9 cellular contexts compared by ENCODE assay signal in genomic region chr4:36243355-36244256, GRCh38. TPM values are rescaled to one million over a fixed set of nuclear protein-coding genes. Genes with fewer than 3 reads are reported as not detected.
DNase-seq lines count a peak whose midpoint lies in the region; ATAC-seq, FAIRE-seq and TF ChIP-seq lines count a peak whose summit lies in the region.
"Had no signal": no experiment of that assay in that cellular context is flagged by ENCODE, and none has a peak within 500 bp of the region (broad histone marks: within the 10 kb centered on the region; RNA-seq: fewer than 3 reads in every experiment).

No MANE protein-coding gene starts in this region.

- H3K27me3 ChIP-seq in right lobe of liver = no peaks in the 10 kb centered on the region

- TF ChIP-seq CTCF in right lobe of liver (IDR thresholded peaks at IDR 0.05) (no peak), D721Med (IDR thresholded peaks at IDR 0.05; ENCODE audit: insufficient read depth, missing control alignments) (no peak)

- peak overlapping the region; percentile 89 for H3K27ac Mint-ChIP-seq in T-helper 2 cell treated with Interferon-gamma antibody and Interleukin-4, amounts not matched to agents 5 μg/mL and 100 μg/mL, for 36 hours

- H3K36me3 ChIP-seq in right lobe of liver = no peaks in the 10 kb centered on the region

- peaks cover 4% of the 10 kb centered on the region for H3K9me3 Mint-ChIP-seq in T-helper 2 cell treated with Interferon-gamma antibody and Interleukin-4, amounts not matched to agents 5 μg/mL and 100 μg/mL, for 36 hours

- intact Hi-C loops in right lobe of liver (cut with DNase I) = no loop called here

- H3K4me3 Mint-ChIP-seq in T-helper 2 cell treated with Interferon-gamma antibody and Interleukin-4, amounts not matched to agents 5 μg/mL and 100 μg/mL, for 36 hours = peak overlapping the region; percentile 94

- under 1% methylated on average over 6 of the region's 38 CpGs for WGBS in right lobe of liver (ENCODE audit: insufficient coverage, low coverage, low lambda C conversion rate, missing lambda C conversion rate)

- H3K4me1 ChIP-seq in right lobe of liver = peaks cover 0 to 19% (median 2%) of the 10 kb centered on the region in 4 donors

- FAIRE-seq in D721Med (lab: Jason Lieb, UNC) = no peak

- peaks cover 26% of the 10 kb centered on the region for H3K36me3 Mint-ChIP-seq in T-helper 2 cell treated with Interferon-gamma antibody and Interleukin-4, amounts not matched to agents 5 μg/mL and 100 μg/mL, for 36 hours (ENCODE audit: low read depth)

- H3K9me3 ChIP-seq in right lobe of liver = no peaks in the 10 kb centered on the region

- peak overlapping the region; percentile 64 to 71 (median 67) for H3K4me3 ChIP-seq in right lobe of liver

- DNase-seq in C1 segment of cervical spinal cord (lab: John Stamatoyannopoulos, UW) = peak in 11 of 14 donors; percentile 33 to 84 (median 57)
- DNase-seq in HT-29 (ENCODE audit: low spot score) = peak; percentile 70
- peak; percentile 62 for DNase-seq in T-helper 2 cell treated with Interferon-gamma antibody and Interleukin-4, amounts not matched to agents 5 μg/mL and 100 μg/mL, for 36 hours (ENCODE audit: low spot score)
- peak in 2 of 3 donors; percentile 70 to 73 for DNase-seq in right lobe of liver
- DNase-seq in stimulated activated CD4-positive, alpha-beta T cell treated with anti-CD3 and anti-CD28 coated beads, Interleukin-4, amount 100 ng/mL, for 24 hours = peak; percentile 51
- DNase-seq in D721Med (ENCODE audit: insufficient read length, low spot score) = no peak

- no peak for TF ChIP-seq POLR2A in right lobe of liver (IDR thresholded peaks at IDR 0.05)

- ATAC-seq in GM19455 (IDR thresholded peaks at IDR 0.05; ENCODE audit: unreplicated experiment) (peak; percentile 37), right lobe of liver (peak; percentile 52 to 66 (median 58))

- H3K27ac ChIP-seq in cingulate gyrus (ENCODE audit: low read depth, low read length) (peak overlapping the region; percentile 91), right lobe of liver (peak overlapping the region; percentile 88 to 91 (median 89))

- peaks cover 38% of the 10 kb centered on the region for H3K4me1 Mint-ChIP-seq in T-helper 2 cell treated with Interferon-gamma antibody and Interleukin-4, amounts not matched to agents 5 μg/mL and 100 μg/mL, for 36 hours (ENCODE audit: low read depth)

- peaks cover 7% of the 10 kb centered on the region for H3K27me3 Mint-ChIP-seq in T-helper 2 cell treated with Interferon-gamma antibody and Interleukin-4, amounts not matched to agents 5 μg/mL and 100 μg/mL, for 36 hours (ENCODE audit: low read depth)

RNA-seq across cellular contexts. Expression of gene ARAP2, which starts 0.7 kb away (rescaled TPM):
- total RNA-seq in HT-29 (2014; rRNA removed; shearing (Covaris generic)) = 10.7 and 14.0 TPM in 2 replicates
- 10 to 100 TPM in 3 of 6 experiments, 1 to 10 TPM in 3; 6.4 to 15.4 (median 10.2) TPM for total RNA-seq in right lobe of liver
- total RNA-seq: LHCN-M2 had no signal

RNA-seq across cellular contexts. Expression of gene DTHD1, which starts 37.8 kb away (rescaled TPM):
- 0.08 and 0.37 TPM in 2 replicates for total RNA-seq in HT-29 (2014; rRNA removed; shearing (Covaris generic))
- under 1 TPM in 4 of 6 experiments, not detected in 2; 0.07 to 0.12 (median 0.12) TPM for total RNA-seq in right lobe of liver
- total RNA-seq: LHCN-M2 had no signal
